14 cellular contexts compared by ENCODE assay signal in the genomic region with DNA sequence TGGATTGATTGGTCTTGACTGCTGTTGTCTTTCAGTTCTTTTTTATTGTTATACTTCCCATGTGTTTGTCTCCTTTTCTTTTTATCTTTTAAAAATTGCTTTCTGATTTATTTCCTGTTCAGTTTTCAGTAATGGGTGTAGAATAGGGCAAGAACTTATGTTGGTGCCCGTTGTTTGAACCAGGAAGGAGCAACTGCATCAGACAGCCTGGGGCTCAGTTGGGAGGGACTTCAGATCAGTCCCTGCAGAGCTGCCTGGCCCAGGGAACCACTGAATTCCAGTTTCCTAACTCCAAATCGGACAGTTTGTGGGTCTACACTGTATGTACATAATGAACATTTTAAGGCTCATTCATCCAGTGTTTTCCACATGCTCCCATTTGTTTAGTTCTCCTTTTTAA.
DNase-seq lines count a peak whose midpoint lies in the region; ATAC-seq, FAIRE-seq and TF ChIP-seq lines count a peak whose summit lies in the region.
"Had no signal": no experiment of that assay in that cellular context is flagged by ENCODE, and none has a peak within 500 bp of the region (broad histone marks: within the 10 kb centered on the region; RNA-seq: fewer than 3 reads in every experiment).

No MANE protein-coding gene starts in this region.

- FAIRE-seq in HepG2 (lab: Jason Lieb, UNC) = no peak
- FAIRE-seq: astrocyte, urothelium cell line had no signal

- H2AFZ ChIP-seq in HepG2 (ENCODE audit: low read length) (no peak overlapping the region), hepatocyte (no peak overlapping the region)

- H3K79me2 ChIP-seq in HepG2 (ENCODE audit: insufficient read depth, low read length) (peaks cover 40% of the 10 kb centered on the region), hepatocyte (peaks cover 85% of the 10 kb centered on the region)

- H3K9ac ChIP-seq in HepG2 (ENCODE audit: insufficient read depth, low read depth, low read length) = no peak overlapping the region

- H3K27ac ChIP-seq in right lobe of liver (no peak overlapping the region), HepG2 (ENCODE audit: extremely low read length, insufficient read depth, low read length) (no peak overlapping the region), hepatocyte (peak overlapping the region; percentile 24)
- H3K27ac ChIP-seq: prostate gland had no signal

- no peaks in the 10 kb centered on the region for H3K36me3 Mint-ChIP-seq in activated CD4-positive, alpha-beta memory T cell treated with anti-CD3 and anti-CD28 coated beads for 36 hours

- TF ChIP-seq CTCF in right lobe of liver (IDR thresholded peaks at IDR 0.05) (no peak), HepG2 (CRISPR knock-in tag; IDR thresholded peaks at IDR 0.05) (no peak), hepatocyte (IDR thresholded peaks at IDR 0.05; ENCODE audit: poor library complexity) (no peak), omental fat pad (IDR thresholded peaks at IDR 0.05) (no peak)

- intact Hi-C loops in right lobe of liver (cut with DNase I) (no loop called here), HepG2 (cut with micrococcal nuclease; ENCODE audit: unreplicated experiment) (no loop called here)
- intact Hi-C loops in activated CD4-positive, alpha-beta memory T cell treated with anti-CD3 and anti-CD28 coated beads for 36 hours (cut with micrococcal nuclease) = loop anchor here (2.0 to 10.0 kb wide), 2 partner anchors 233 to 779 kb away; partner anchors contain the start of gene PELI2

- H3K4me2 ChIP-seq in HepG2 (ENCODE audit: low read depth, low read length) = no peak overlapping the region
- no peak overlapping the region for H3K4me2 ChIP-seq in hepatocyte

- no peaks in the 10 kb centered on the region for H3K9me3 Mint-ChIP-seq in activated CD4-positive, alpha-beta memory T cell treated with anti-CD3 and anti-CD28 coated beads for 36 hours
- H3K9me3 Mint-ChIP-seq: CD14-positive monocyte had no signal

- H3K4me3 ChIP-seq in right lobe of liver (no peak overlapping the region), HepG2 (replicated peaks in 1 of 3; ENCODE audit: insufficient read depth in 1 of 3, low read depth in 2 of 3, low read length in 3 of 3) (no peak overlapping the region), hepatocyte (no peak overlapping the region)
- H3K4me3 ChIP-seq: prostate gland had no signal

- peaks cover 84% of the 10 kb centered on the region for H3K4me1 Mint-ChIP-seq in activated CD4-positive, alpha-beta memory T cell treated with anti-CD3 and anti-CD28 coated beads for 36 hours (ENCODE audit: low read depth)

- H3K27ac Mint-ChIP-seq in activated CD4-positive, alpha-beta memory T cell treated with anti-CD3 and anti-CD28 coated beads for 36 hours = peak overlapping the region; percentile 47

- TF ChIP-seq EP300 in HepG2 (IDR thresholded peaks at IDR 0.05; ENCODE audit: low read depth in 2 of 2, low read length in 2 of 2) (no peak), HepG2 (CRISPR knock-in tag; IDR thresholded peaks at IDR 0.05; ENCODE audit: borderline replicate concordance) (no peak)

- POLR2A ChIA-PET in HepG2 (lab: Yijun Ruan, JAX) = no interaction called here
- POLR2A ChIA-PET in activated CD4-positive, alpha-beta memory T cell treated with anti-CD3 and anti-CD28 coated beads for 36 hours (lab: Charles Lee) = interaction anchor here (0.6 to 0.8 kb wide), 2 partner anchors 39 to 50 kb away, joined by 3 to 5 read pairs; no protein-coding TSS in a partner anchor

- H3K4me1 ChIP-seq in right lobe of liver = peaks cover 0 to 21% (median 5%) of the 10 kb centered on the region in 4 donors
- H3K4me1 ChIP-seq in HepG2 (ENCODE audit: insufficient read depth, low read length) = peaks cover 20% of the 10 kb centered on the region
- H3K4me1 ChIP-seq in hepatocyte (ENCODE audit: insufficient read depth) = peaks cover 50% of the 10 kb centered on the region

- peak; percentile 48 to 57 (median 52) for ATAC-seq in right lobe of liver
- no peak for ATAC-seq in HepG2
- no peak for ATAC-seq in GM18502 (IDR thresholded peaks at IDR 0.05; ENCODE audit: poor library complexity, unreplicated experiment)
- ATAC-seq in omental fat pad (ENCODE audit: low FRiP score) = no peak

- no peaks in the 10 kb centered on the region for H3K9me3 ChIP-seq in right lobe of liver
- H3K9me3 ChIP-seq in HepG2 (ENCODE audit: low read length) = no peaks in the 10 kb centered on the region
- no peaks in the 10 kb centered on the region for H3K9me3 ChIP-seq in hepatocyte (ENCODE audit: low read depth)
- H3K9me3 ChIP-seq: prostate gland had no signal

- H3K9me2 ChIP-seq in hepatocyte (replicated peaks; ENCODE audit: insufficient read depth) = no peaks in the 10 kb centered on the region

- in situ Hi-C loops in HepG2 (cut with HindIII; ENCODE audit: extremely low pct_ligation_motif_present, low pct_unique_long_range_greater_than_20kb) = no loop called here

- CTCF ChIA-PET in HepG2 (lab: Yijun Ruan, JAX; ENCODE audit: low intra/inter-chr PET ratio, low total read pairs) = no interaction called here
- CTCF ChIA-PET in activated CD4-positive, alpha-beta memory T cell treated with anti-CD3 and anti-CD28 coated beads for 36 hours (lab: Charles Lee) = interaction anchor here (0.6 to 2.2 kb wide), 4 partner anchors 18 to 93 kb away, joined by 3 to 10 read pairs (median 6); no protein-coding TSS in a partner anchor

- TF ChIP-seq POLR2A in right lobe of liver (IDR thresholded peaks at IDR 0.05) = no peak
- TF ChIP-seq POLR2A in HepG2 (IDR thresholded peaks at IDR 0.05; ENCODE audit: insufficient read depth in 1 of 2, low read depth in 2 of 2, low read length in 2 of 2) = no peak

- 32% methylated on average over 2 of the region's 2 CpGs for WGBS in right lobe of liver (ENCODE audit: insufficient coverage, low coverage, low lambda C conversion rate, missing lambda C conversion rate)
- 98% methylated on average over 2 of the region's 2 CpGs for WGBS in HepG2 (ENCODE audit: low lambda C conversion rate)
- 54% methylated on average over 2 of the region's 2 CpGs for WGBS in hepatocyte (ENCODE audit: low lambda C conversion rate, missing lambda C conversion rate)

- no peaks in the 10 kb centered on the region for H3K27me3 ChIP-seq in right lobe of liver
- no peaks in the 10 kb centered on the region for H3K27me3 ChIP-seq in HepG2 (ENCODE audit: control insufficient read depth in 1 of 2, insufficient read depth in 2 of 2, low read length in 2 of 2)
- no peaks in the 10 kb centered on the region for H3K27me3 ChIP-seq in hepatocyte

- no peak for TF ChIP-seq RAD21 in HepG2 (CRISPR knock-in tag; IDR thresholded peaks at IDR 0.05)

- no peak overlapping the region for H3K4me3 Mint-ChIP-seq in activated CD4-positive, alpha-beta memory T cell treated with anti-CD3 and anti-CD28 coated beads for 36 hours
- H3K4me3 Mint-ChIP-seq: CD14-positive monocyte had no signal

- H3K36me3 ChIP-seq in right lobe of liver (no peaks in the 10 kb centered on the region), HepG2 (replicated peaks in 1 of 2; ENCODE audit: control insufficient read depth in 1 of 2, insufficient read depth in 2 of 2, low read length in 2 of 2) (peaks cover 0 to 2% of the 10 kb centered on the region in 2 experiments; a peak in 1 of 5 replicates), hepatocyte (replicated peaks; ENCODE audit: insufficient read depth, low read depth) (no peaks in the 10 kb centered on the region)
- H3K36me3 ChIP-seq: prostate gland had no signal

- no peaks in the 10 kb centered on the region for H3K27me3 Mint-ChIP-seq in activated CD4-positive, alpha-beta memory T cell treated with anti-CD3 and anti-CD28 coated beads for 36 hours

- BruUV-seq in HepG2 (replicated peaks; lab: Mats Ljungman, UMichigan) = no TSS peak

- H4K20me1 ChIP-seq in HepG2 (ENCODE audit: insufficient read depth, low read length) (0 out of 2 replicates have a peak, but pooled peaks cover 8% of the 10 kb centered on the region), hepatocyte (ENCODE audit: insufficient read depth, poor library complexity, severe bottlenecking) (no peaks in the 10 kb centered on the region)

- no peak for DNase-seq in right lobe of liver
- DNase-seq in HepG2 (ENCODE audit: low spot score) = no peak
- DNase-seq in activated CD4-positive, alpha-beta memory T cell treated with anti-CD3 and anti-CD28 coated beads for 36 hours = peak; percentile 49
- DNase-seq in hepatocyte (ENCODE audit: low spot score) = no peak
- no peak for DNase-seq in NCI-H1048 (lab: John Stamatoyannopoulos, UW)
- no peak for DNase-seq in activated CD4-positive, CD25-positive, alpha-beta regulatory T cell treated with anti-CD3 and anti-CD28 coated beads, Interleukin-2, amount 50 U/mL, for 72 hours
- no peak for DNase-seq in omental fat pad (ENCODE audit: low spot score)
- DNase-seq: left cardiac atrium, NCI-H187 treated with DMSO at 0.1 percent for 48 hours had no signal

TF ChIP-seq in HepG2, 621 proteins besides CTCF, POLR2A, EP300 and RAD21 (continues in another document):
- TF ChIP-seq ZFP37 (CRISPR knock-in tag; IDR thresholded peaks at IDR 0.05; ENCODE audit: borderline replicate concordance) (no peak), ZZZ3 (CRISPR knock-in tag; IDR thresholded peaks at IDR 0.05; ENCODE audit: borderline replicate concordance) (no peak), ZSCAN12 (CRISPR knock-in tag; IDR thresholded peaks at IDR 0.05) (no peak), ZNF234 (CRISPR knock-in tag; conservative IDR thresholded peaks at IDR 0.05) (no peak), ZFX (CRISPR knock-in tag; IDR thresholded peaks at IDR 0.05; ENCODE audit: low read depth) (no peak), E2F5 (CRISPR knock-in tag; conservative IDR thresholded peaks at IDR 0.05) (no peak)

Comparison
In these comparisons a context has a peak if more than half of its experiments do, and no peak if none do; other contexts are left out.
1. ATAC-seq: peak in right lobe of liver (4 of 4); none in HepG2 (single experiment), GM18502 (single experiment) and omental fat pad (single experiment).